19 cellular contexts compared by ENCODE assay signal in genomic region chr7:50341709-50342108, GRCh38. TPM values are rescaled to one million over a fixed set of nuclear protein-coding genes. Genes with fewer than 3 reads are reported as not detected.
A peak's percentile ranks its signal among the peaks of the same experiment; 100 is the strongest.
DNase-seq lines count a peak whose midpoint lies in the region; ATAC-seq lines count a peak whose summit lies in the region.
"Had no signal": no experiment of that assay in that cellular context is flagged by ENCODE, and none has a peak within 500 bp of the region (broad histone marks: within the 10 kb centered on the region; RNA-seq: fewer than 3 reads in every experiment).

No MANE protein-coding gene starts in this region.

- peak overlapping the region; percentile 64 to 88 (median 80) for H3K4me3 Mint-ChIP-seq in CD4-positive, alpha-beta memory T cell
- H3K4me3 Mint-ChIP-seq in activated T-helper 1 cell treated with anti-CD3 and anti-CD28 coated beads, Interleukin-12 subunit alpha, Interleukin-12 subunit beta, Interleukin-2, Interleukin-4 antibody, amounts not matched to agents 30 ng/mL and 10 ng/mL and 1 ng/mL, durations not matched to agents 14 hours and 24 hours and 36 hours: peak overlapping the region; percentile 77
- peak overlapping the region in 9 of 10 donors; percentile 65 to 88 (median 80) for H3K4me3 Mint-ChIP-seq in naive thymus-derived CD8-positive, alpha-beta T cell
- H3K4me3 Mint-ChIP-seq: endodermal cell had no signal

- H3K27me3 ChIP-seq in CD4-positive, alpha-beta memory T cell (ENCODE audit: insufficient read depth, low read length): no peaks in the 10 kb centered on the region
- H3K27me3 ChIP-seq: left lung, pancreas, sigmoid colon, tibial nerve had no signal

- intact Hi-C loops in CD4-positive, alpha-beta memory T cell (cut with micrococcal nuclease): loop anchor here (1.0 kb wide), 1 partner anchor 9 kb away; no protein-coding TSS in a partner anchor
- intact Hi-C loops in activated T-helper 1 cell treated with anti-CD3 and anti-CD28 coated beads, Interleukin-12 subunit alpha, Interleukin-12 subunit beta, Interleukin-2, Interleukin-4 antibody, amounts not matched to agents 30 ng/mL and 10 ng/mL and 1 ng/mL, durations not matched to agents 14 hours and 24 hours and 36 hours (cut with micrococcal nuclease): loop anchor here (1.0 kb wide), 1 partner anchor 9 kb away; no protein-coding TSS in a partner anchor

- DNase-seq in CD4-positive, alpha-beta memory T cell: peak in 2 of 5 donors; percentile 33 to 66
- DNase-seq in Jurkat, Clone E6-1 (ENCODE audit: low read depth, low spot score): peak; percentile 72
- DNase-seq in activated T-helper 1 cell treated with anti-CD3 and anti-CD28 coated beads, Interleukin-12 subunit alpha, Interleukin-12 subunit beta, Interleukin-2, Interleukin-4 antibody, amounts not matched to agents 30 ng/mL and 10 ng/mL and 1 ng/mL, durations not matched to agents 14 hours and 24 hours and 36 hours (ENCODE audit: low spot score): no peak
- DNase-seq in naive thymus-derived CD8-positive, alpha-beta T cell: peak in 1 of 10 donors; percentile 39
- DNase-seq in NCI-H1092 (lab: John Stamatoyannopoulos, UW) (no peak), cerebellar cortex (ENCODE audit: low spot score) (no peak), T1000 (lab: John Stamatoyannopoulos, UW) (no peak)
- DNase-seq: BE2C; caudate nucleus; left lung; NCI-H1930; pancreas; sigmoid colon; stimulated activated CD4-positive, alpha-beta T cell treated with anti-CD3 and anti-CD28 coated beads, Interleukin-4, amount 100 ng/mL, for 1 hour; stimulated activated CD8-positive, alpha-beta memory T cell treated with anti-CD3 and anti-CD28 coated beads, Interleukin-4, amount 100 ng/mL, for 48 hours had no signal

- peak overlapping the region; percentile 96 for H3K27ac ChIP-seq in CD4-positive, alpha-beta memory T cell (ENCODE audit: low read depth, low read length)
- H3K27ac ChIP-seq: pancreas, sigmoid colon had no signal

- peaks cover 99% of the 10 kb centered on the region for H3K4me1 ChIP-seq in CD4-positive, alpha-beta memory T cell (ENCODE audit: insufficient read depth, low read length)
- H3K4me1 ChIP-seq: BE2C, pancreas, sigmoid colon had no signal

- POLR2A ChIA-PET in CD4-positive, alpha-beta memory T cell (lab: Charles Lee; ENCODE audit: partially characterized antibody): interaction anchor here (0.7 to 40.8 kb wide), 8 partner anchors 21 to 135 kb away, joined by 3 to 2673 read pairs (median 8); partner anchors contain the start of genes FIGNL1 and IKZF1
- POLR2A ChIA-PET in naive thymus-derived CD8-positive, alpha-beta T cell (lab: Charles Lee): interaction anchor here (1.0 to 44.8 kb wide), 8 partner anchors 8 to 135 kb away, joined by 3 to 1553 read pairs (median 10); partner anchors contain the start of gene IKZF1

- H3K4me3 ChIP-seq in CD4-positive, alpha-beta memory T cell (ENCODE audit: low read length in 2 of 2): no peak overlapping the region
- no peak overlapping the region; the same call in 1 of the 2 replicates for H3K4me3 ChIP-seq in Jurkat, Clone E6-1 (ENCODE audit: low read length)
- H3K4me3 ChIP-seq: left lung, pancreas, sigmoid colon, tibial nerve had no signal

- H3K36me3 ChIP-seq in CD4-positive, alpha-beta memory T cell (ENCODE audit: insufficient read depth, low read length): peaks cover 15% of the 10 kb centered on the region
- H3K36me3 ChIP-seq: BE2C, left lung, pancreas, sigmoid colon, tibial nerve had no signal

- H3K9me3 ChIP-seq in CD4-positive, alpha-beta memory T cell (ENCODE audit: control insufficient read depth in 1 of 2, low read length in 2 of 2): no peaks in the 10 kb centered on the region
- H3K9me3 ChIP-seq: BE2C, left lung, pancreas, sigmoid colon, tibial nerve had no signal

- peaks cover 18 to 86% (median 52%) of the 10 kb centered on the region in 4 donors for H3K4me1 Mint-ChIP-seq in CD4-positive, alpha-beta memory T cell
- H3K4me1 Mint-ChIP-seq in activated T-helper 1 cell treated with anti-CD3 and anti-CD28 coated beads, Interleukin-12 subunit alpha, Interleukin-12 subunit beta, Interleukin-2, Interleukin-4 antibody, amounts not matched to agents 30 ng/mL and 10 ng/mL and 1 ng/mL, durations not matched to agents 14 hours and 24 hours and 36 hours (ENCODE audit: low read depth): peaks cover 68% of the 10 kb centered on the region
- H3K4me1 Mint-ChIP-seq in naive thymus-derived CD8-positive, alpha-beta T cell: peaks cover 18 to 82% (median 55%) of the 10 kb centered on the region in 4 donors

- H3K36me3 Mint-ChIP-seq in CD4-positive, alpha-beta memory T cell: peaks cover 54 to 63% of the 10 kb centered on the region in 2 donors
- H3K36me3 Mint-ChIP-seq in activated T-helper 1 cell treated with anti-CD3 and anti-CD28 coated beads, Interleukin-12 subunit alpha, Interleukin-12 subunit beta, Interleukin-2, Interleukin-4 antibody, amounts not matched to agents 30 ng/mL and 10 ng/mL and 1 ng/mL, durations not matched to agents 14 hours and 24 hours and 36 hours (ENCODE audit: low read depth): peaks cover 49% of the 10 kb centered on the region
- H3K36me3 Mint-ChIP-seq in naive thymus-derived CD8-positive, alpha-beta T cell: peaks cover 11 to 56% (median 29%) of the 10 kb centered on the region in 3 donors

- no peaks in the 10 kb centered on the region for H3K27me3 Mint-ChIP-seq in CD4-positive, alpha-beta memory T cell
- H3K27me3 Mint-ChIP-seq in activated T-helper 1 cell treated with anti-CD3 and anti-CD28 coated beads, Interleukin-12 subunit alpha, Interleukin-12 subunit beta, Interleukin-2, Interleukin-4 antibody, amounts not matched to agents 30 ng/mL and 10 ng/mL and 1 ng/mL, durations not matched to agents 14 hours and 24 hours and 36 hours (ENCODE audit: insufficient read depth): no peaks in the 10 kb centered on the region
- H3K27me3 Mint-ChIP-seq in naive thymus-derived CD8-positive, alpha-beta T cell: no peaks in the 10 kb centered on the region

- H3K9me3 Mint-ChIP-seq in CD4-positive, alpha-beta memory T cell: no peaks in the 10 kb centered on the region
- no peaks in the 10 kb centered on the region for H3K9me3 Mint-ChIP-seq in activated T-helper 1 cell treated with anti-CD3 and anti-CD28 coated beads, Interleukin-12 subunit alpha, Interleukin-12 subunit beta, Interleukin-2, Interleukin-4 antibody, amounts not matched to agents 30 ng/mL and 10 ng/mL and 1 ng/mL, durations not matched to agents 14 hours and 24 hours and 36 hours
- peaks cover 0 to 2% (median 0%) of the 10 kb centered on the region in 9 donors for H3K9me3 Mint-ChIP-seq in naive thymus-derived CD8-positive, alpha-beta T cell
- H3K9me3 Mint-ChIP-seq: endodermal cell had no signal

- ATAC-seq in naive thymus-derived CD8-positive, alpha-beta T cell: no peak
- ATAC-seq: left lung, pancreas had no signal

- CTCF ChIA-PET in CD4-positive, alpha-beta memory T cell (lab: Charles Lee; ENCODE audit: partially characterized antibody): interaction anchor here (0.7 to 8.1 kb wide), 12 partner anchors 9 to 135 kb away, joined by 3 to 142 read pairs (median 6); partner anchors contain the start of gene IKZF1

- peak overlapping the region in 4 of 7 donors; percentile 90 to 98 (median 96) for H3K27ac Mint-ChIP-seq in CD4-positive, alpha-beta memory T cell
- peak overlapping the region; percentile 95 for H3K27ac Mint-ChIP-seq in activated T-helper 1 cell treated with anti-CD3 and anti-CD28 coated beads, Interleukin-12 subunit alpha, Interleukin-12 subunit beta, Interleukin-2, Interleukin-4 antibody, amounts not matched to agents 30 ng/mL and 10 ng/mL and 1 ng/mL, durations not matched to agents 14 hours and 24 hours and 36 hours
- H3K27ac Mint-ChIP-seq in naive thymus-derived CD8-positive, alpha-beta T cell: peak overlapping the region in 7 of 10 donors; percentile 95 to 99 (median 97)
- H3K27ac Mint-ChIP-seq: endodermal cell had no signal

RNA-seq across cellular contexts. Expression of gene IKZF1, which starts 37.2 kb away (rescaled TPM):
- total RNA-seq in CD4-positive, alpha-beta memory T cell: 100 to 1,000 TPM; 474 to 479 TPM
- 100 to 1,000 TPM; 116 to 288 TPM for polyA plus RNA-seq in CD4-positive, alpha-beta memory T cell
- polyA plus RNA-seq in Jurkat, Clone E6-1 (2012; ENCODE audit: insufficient read depth, insufficient read length): 144 TPM
- total RNA-seq in activated T-helper 1 cell treated with anti-CD3 and anti-CD28 coated beads, Interleukin-12 subunit alpha, Interleukin-12 subunit beta, Interleukin-2, Interleukin-4 antibody, amounts not matched to agents 30 ng/mL and 10 ng/mL and 1 ng/mL, durations not matched to agents 14 hours and 24 hours and 36 hours: 324 and 329 TPM in 2 replicates
- total RNA-seq in naive thymus-derived CD8-positive, alpha-beta T cell: 100 to 1,000 TPM; 416 to 435 TPM
- 100 to 1,000 TPM; 145 to 257 (median 209) TPM for polyA plus RNA-seq in naive thymus-derived CD8-positive, alpha-beta T cell
- total RNA-seq: NCI-H460, SK-MEL-5 had no signal
